Comparison of ENCODE assay signal across 8 cellular contexts in genomic region chr14:52313903-52314481, GRCh38.
A peak's percentile ranks its signal among the peaks of the same experiment; 100 is the strongest.
DNase-seq lines count a peak whose midpoint lies in the region; TF ChIP-seq lines count a peak whose summit lies in the region.

Gene PTGER2 (plus strand): TSS chr14:52314312. CDS start chr14:52314549, 237 bp downstream.

- H3K27ac ChIP-seq in muscle layer of colon (ENCODE audit: low read depth, low read length), result no peak within 1 kb of the TSS

- DNase-seq in GM03348 (ENCODE audit: low spot score) (peak; percentile 95), HEK293T (ENCODE audit: extremely low spot score) (peak; percentile 69), NCI-H524 (lab: John Stamatoyannopoulos, UW) (peak; percentile 62 to 87), epithelial cell of esophagus (ENCODE audit: low read depth) (peak; percentile 84), OCI-M2 (lab: John Stamatoyannopoulos, UW; ENCODE audit: unreplicated experiment) (no peak)
- DNase-seq in activated CD8-positive, alpha-beta memory T cell treated with anti-CD3 and anti-CD28 coated beads, Interleukin-2, amount 50 U/mL, for 24 hours (ENCODE audit: extremely low read depth), result peak; percentile 56
- DNase-seq in stimulated activated CD8-positive, alpha-beta memory T cell treated with anti-CD3 and anti-CD28 coated beads, Interleukin-4, amount 100 ng/mL, for 24 hours (ENCODE audit: low read depth), result peak; percentile 81

- no peak for TF ChIP-seq CTCF in epithelial cell of esophagus (IDR thresholded peaks at IDR 0.05; ENCODE audit: insufficient read depth, low read depth, low read length, missing control alignments)

- peaks cover 0 to 16% of the 10 kb centered on the region in 2 donors for H3K27me3 ChIP-seq in muscle layer of colon (ENCODE audit: control insufficient read depth in 1 of 2, insufficient read depth in 2 of 2, low read length in 2 of 2)

- H3K4me1 ChIP-seq in muscle layer of colon (ENCODE audit: insufficient read depth, low read length), result peaks cover 18% of the 10 kb centered on the region

- CTCF ChIA-PET in HEK293T (lab: Yijun Ruan, JAX), result no interaction called here

- peak within 1 kb of the TSS; percentile 24 for H3K9ac ChIP-seq in muscle layer of colon (ENCODE audit: low read length)

- H3K9me3 ChIP-seq in muscle layer of colon (ENCODE audit: low read length), result no peaks in the 10 kb centered on the region

- H3K4me3 ChIP-seq in epithelial cell of esophagus (ENCODE audit: low read length), result peak within 1 kb of the TSS; percentile 35
- H3K4me3 ChIP-seq in muscle layer of colon (ENCODE audit: low read depth in 1 of 2, low read length in 2 of 2), result peak within 1 kb of the TSS; percentile 46 to 74

- no peaks in the 10 kb centered on the region for H3K36me3 ChIP-seq in muscle layer of colon (ENCODE audit: insufficient read depth, low read length)

- POLR2A ChIA-PET in HEK293T (lab: Yijun Ruan, JAX), result interaction anchor here (0.6 kb wide), 1 partner anchor 85 kb away, joined by 3 read pairs; no protein-coding TSS in a partner anchor

TF ChIP-seq in HEK293T, 16 proteins besides CTCF, POLR2A, EP300 and RAD21:
- TF ChIP-seq ZNF384 (IDR thresholded peaks at IDR 0.05) (no peak), L3MBTL2 (conservative IDR thresholded peaks at IDR 0.05) (peak; percentile 86)
